In the genomic region with DNA sequence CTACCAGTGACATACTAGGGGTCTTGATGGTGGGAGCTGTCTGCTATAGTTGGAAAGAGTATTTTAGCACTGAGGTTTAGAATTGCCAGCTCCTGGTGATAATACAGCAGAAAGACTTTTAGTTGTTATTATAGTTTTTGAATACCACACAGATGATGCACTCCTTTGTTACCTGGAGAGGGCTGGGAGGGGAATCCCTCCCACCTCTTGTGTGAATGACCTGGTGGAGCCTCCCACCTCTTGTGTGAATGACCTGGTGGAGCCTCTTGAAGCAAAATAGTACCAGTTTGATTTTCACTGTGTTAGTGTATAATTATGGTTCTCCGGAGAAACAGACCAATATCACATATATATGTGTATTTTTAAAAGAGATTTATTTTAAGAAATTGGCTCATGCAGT, we compare ENCODE assay signal across 19 cellular contexts. TPM values are rescaled to one million over a fixed set of nuclear protein-coding genes. Genes with fewer than 3 reads are reported as not detected.
DNase-seq lines count a peak whose midpoint lies in the region; ATAC-seq, FAIRE-seq and TF ChIP-seq lines count a peak whose summit lies in the region.
"Had no signal": no experiment of that assay in that cellular context is flagged by ENCODE, and none has a peak within 500 bp of the region (broad histone marks: within the 10 kb centered on the region; RNA-seq: fewer than 3 reads in every experiment).

No MANE protein-coding gene starts in this region.

- CTCF ChIA-PET in PC-3 (lab: Charles Lee), result no interaction called here

- peak overlapping the region; percentile 55 for H3K4me2 ChIP-seq in PC-3 (ENCODE audit: low read length)

- H3K4me1 Mint-ChIP-seq in mesothelial cell of epicardium, result peaks cover 65% of the 10 kb centered on the region

- peak overlapping the region; percentile 64 for H3K27ac ChIP-seq in PC-3 (ENCODE audit: low read length)
- H3K27ac ChIP-seq in upper lobe of left lung, result peak overlapping the region in 3 of 4 donors; percentile 11 to 57 (median 23)

- peak overlapping the region; percentile 9 for H3K4me3 Mint-ChIP-seq in mesothelial cell of epicardium
- H3K4me3 Mint-ChIP-seq: endodermal cell had no signal

- H3K27me3 ChIP-seq in PC-3 (ENCODE audit: low read length), result no peaks in the 10 kb centered on the region
- H3K27me3 ChIP-seq in bronchial epithelial cell (ENCODE audit: control insufficient read depth, insufficient read depth, low read length), result no peaks in the 10 kb centered on the region
- H3K27me3 ChIP-seq in upper lobe of left lung, result no peaks in the 10 kb centered on the region
- H3K27me3 ChIP-seq: heart right ventricle had no signal

- peak overlapping the region; percentile 17; the same call in 1 of the 2 replicates for H3K4me3 ChIP-seq in PC-3 (ENCODE audit: low read length)
- H3K4me3 ChIP-seq in bronchial epithelial cell (ENCODE audit: low read depth, low read length), result no peak overlapping the region
- no peak overlapping the region for H3K4me3 ChIP-seq in upper lobe of left lung
- H3K4me3 ChIP-seq: heart right ventricle had no signal

- TF ChIP-seq CTCF in PC-3 (conservative IDR thresholded peaks at IDR 0.05; ENCODE audit: low read depth, low read length), result no peak
- no peak for TF ChIP-seq CTCF in bronchial epithelial cell (IDR thresholded peaks at IDR 0.05; ENCODE audit: insufficient read depth, low read length, severe bottlenecking)
- TF ChIP-seq CTCF in mesothelial cell of epicardium (IDR thresholded peaks at IDR 0.05; ENCODE audit: unreplicated experiment), result no peak
- TF ChIP-seq CTCF in upper lobe of left lung (IDR thresholded peaks at IDR 0.05), result no peak

- H3K9me3 Mint-ChIP-seq in mesothelial cell of epicardium, result no peaks in the 10 kb centered on the region
- H3K9me3 Mint-ChIP-seq: activated naive CD4-positive, alpha-beta T cell treated with anti-CD3 and anti-CD28 coated beads, Interleukin-2, amount 50 U/mL, for 24 hours; endodermal cell had no signal

- no peak for FAIRE-seq in bronchial epithelial cell (lab: Jason Lieb, UNC)
- FAIRE-seq: colon had no signal

- no peaks in the 10 kb centered on the region for H3K9me2 ChIP-seq in PC-3 (replicated peaks; ENCODE audit: low read length)

- H3K36me3 ChIP-seq in PC-3 (ENCODE audit: low read depth, low read length) (no peaks in the 10 kb centered on the region), bronchial epithelial cell (ENCODE audit: control insufficient read depth, insufficient read depth, low read length) (no peaks in the 10 kb centered on the region), upper lobe of left lung (no peaks in the 10 kb centered on the region)
- H3K36me3 ChIP-seq: heart right ventricle had no signal

- no peak overlapping the region for H3K9ac ChIP-seq in PC-3 (ENCODE audit: low read length)

- H4K20me1 ChIP-seq in PC-3 (ENCODE audit: low read length), result 0 out of 2 replicates have a peak, but pooled peaks cover 3% of the 10 kb centered on the region

- H3K4me1 ChIP-seq in PC-3 (ENCODE audit: insufficient read depth, low read length) (peaks cover 38% of the 10 kb centered on the region), upper lobe of left lung (peaks cover 14 to 40% (median 21%) of the 10 kb centered on the region in 4 donors)

- no peak overlapping the region for H2AFZ ChIP-seq in PC-3 (ENCODE audit: low read length)

- no peaks in the 10 kb centered on the region for H3K27me3 Mint-ChIP-seq in mesothelial cell of epicardium (ENCODE audit: low read depth)
- H3K27me3 Mint-ChIP-seq: activated naive CD4-positive, alpha-beta T cell treated with anti-CD3 and anti-CD28 coated beads, Interleukin-2, amount 50 U/mL, for 24 hours had no signal

- no peaks in the 10 kb centered on the region for H3F3A ChIP-seq in PC-3 (ENCODE audit: low read length, unreplicated experiment)

- DNase-seq in PC-3, result peak; percentile 39
- peak; percentile 48 for DNase-seq in bronchial epithelial cell (ENCODE audit: low read depth)
- no peak for DNase-seq in mesothelial cell of epicardium (ENCODE audit: low spot score in 2 of 2, unreplicated experiment in 2 of 2)
- DNase-seq in upper lobe of left lung, result no peak
- no peak for DNase-seq in NCI-H526 treated with DMSO at 0.1 percent for 48 hours (lab: John Stamatoyannopoulos, UW)
- DNase-seq: activated CD4-positive, CD25-positive, alpha-beta regulatory T cell treated with anti-CD3 and anti-CD28 coated beads, Interleukin-2, amount 50 U/mL, for 72 hours; activated CD8-positive, alpha-beta memory T cell treated with anti-CD3 and anti-CD28 coated beads for 24 hours; activated T-cell treated with anti-CD3 and anti-CD28 coated beads, Interleukin-2, amount 50 U/mL, for 48 hours; AML-193; endodermal cell; heart right ventricle; left ventricle myocardium superior; NCI-H187; NCI-H446; retina had no signal

- H3K36me3 Mint-ChIP-seq in mesothelial cell of epicardium, result no peaks in the 10 kb centered on the region
- H3K36me3 Mint-ChIP-seq: activated naive CD4-positive, alpha-beta T cell treated with anti-CD3 and anti-CD28 coated beads, Interleukin-2, amount 50 U/mL, for 24 hours had no signal

- WGBS in upper lobe of left lung, 2 donors, result 71 to 74% methylated on average over 1 of the region's 1 CpG

- POLR2A ChIA-PET in PC-3 (lab: Charles Lee; ENCODE audit: unreplicated experiment), result no interaction called here

- H3K79me2 ChIP-seq in PC-3 (ENCODE audit: low read length), result peaks cover 67% of the 10 kb centered on the region

- H3K9me3 ChIP-seq in PC-3 (ENCODE audit: low read length), result no peaks in the 10 kb centered on the region
- H3K9me3 ChIP-seq in upper lobe of left lung, result no peaks in the 10 kb centered on the region
- H3K9me3 ChIP-seq: heart right ventricle had no signal

- peak overlapping the region; percentile 57 for H3K27ac Mint-ChIP-seq in mesothelial cell of epicardium
- H3K27ac Mint-ChIP-seq: activated naive CD4-positive, alpha-beta T cell treated with anti-CD3 and anti-CD28 coated beads, Interleukin-2, amount 50 U/mL, for 24 hours; endodermal cell had no signal

- TF ChIP-seq POLR2A in upper lobe of left lung (IDR thresholded peaks at IDR 0.05), result no peak

- ATAC-seq in PC-3, result no peak
- no peak for ATAC-seq in upper lobe of left lung (ENCODE audit: low FRiP score in 2 of 2)
- ATAC-seq in HG02588 (IDR thresholded peaks at IDR 0.05; ENCODE audit: unreplicated experiment), result no peak
- ATAC-seq in HG03280 (IDR thresholded peaks at IDR 0.05; ENCODE audit: unreplicated experiment), result no peak

- TF ChIP-seq EP300 in upper lobe of left lung (IDR thresholded peaks at IDR 0.05), result no peak

- intact Hi-C loops in PC-3 (cut with micrococcal nuclease), result loop anchor here (5.0 kb wide), 1 partner anchor 174 kb away; no protein-coding TSS in a partner anchor

- BruUV-seq in PC-3 (replicated peaks; lab: Mats Ljungman, UMichigan), result no TSS peak

RNA-seq across cellular contexts. Expression of a gene that starts 3.3 kb away (rescaled TPM):
- 0.63 and 1.3 TPM in 2 replicates for total RNA-seq in PC-3 (2014; rRNA removed)
- total RNA-seq in bronchial epithelial cell, result 0.53 and 0.90 TPM in 2 replicates
- total RNA-seq in mesothelial cell of epicardium, result 84.5 to 91.7 TPM (median 89.8 TPM) in 3 replicates
- total RNA-seq in upper lobe of left lung, result 10 to 100 TPM; 10.5 to 20.1 (median 15.6) TPM

Comparison
In these comparisons a context has a peak if more than half of its experiments do, and no peak if none do; other contexts are left out.
1. DNase-seq: peak in PC-3 (single experiment) and bronchial epithelial cell (single experiment); none in mesothelial cell of epicardium (0 of 2), upper lobe of left lung (0 of 2) and NCI-H526 treated with DMSO at 0.1 percent for 48 hours (single experiment).